ENCODE assay signal across 8 cellular contexts in the genomic region with DNA sequence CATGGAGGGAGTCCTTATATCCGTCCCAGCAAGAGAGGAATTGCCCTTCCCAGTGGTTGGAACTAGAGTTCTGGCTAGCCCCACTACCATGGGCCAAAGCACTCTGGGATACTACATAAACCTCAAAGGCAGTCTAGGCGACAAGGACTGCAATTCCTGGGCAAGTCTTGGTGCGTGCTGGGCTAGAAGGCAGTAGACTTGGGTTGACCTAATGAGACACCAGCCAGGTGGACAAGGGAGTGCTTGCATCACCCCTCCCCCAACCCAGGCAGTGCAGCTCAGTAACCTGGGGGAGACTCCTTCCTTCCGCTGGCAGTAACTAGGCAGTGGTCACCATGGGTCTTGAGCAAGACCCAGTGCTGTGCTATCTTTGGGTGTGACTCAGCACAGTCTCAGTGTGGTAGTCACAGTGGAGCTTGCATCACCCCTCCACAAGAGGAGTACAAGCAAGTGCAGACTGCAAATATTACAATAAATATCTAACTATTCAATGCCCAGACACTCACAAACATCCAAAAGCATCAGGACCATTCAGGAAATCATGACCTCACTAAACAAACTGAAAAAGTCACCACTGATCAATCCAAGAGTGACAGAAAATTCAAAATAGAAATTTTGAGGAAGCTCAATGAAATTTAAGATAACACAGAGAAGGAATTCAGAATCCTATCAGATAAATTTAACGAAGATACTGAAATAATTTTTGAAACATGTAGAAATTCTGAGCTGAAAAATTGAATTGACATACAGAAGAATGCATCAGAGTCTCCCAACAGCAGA.
DNase-seq lines count a peak whose midpoint lies in the region; ATAC-seq and TF ChIP-seq lines count a peak whose summit lies in the region.

No MANE protein-coding gene starts in this region.

- peak; percentile 83 for ATAC-seq in GM21786 (IDR thresholded peaks at IDR 0.05; ENCODE audit: unreplicated experiment)

- H2AFZ ChIP-seq in mammary epithelial cell (ENCODE audit: low read depth, low read length): no peak overlapping the region

- H4K20me1 ChIP-seq in mammary epithelial cell (ENCODE audit: insufficient read depth, low read length): no peaks in the 10 kb centered on the region

- intact Hi-C loops in mammary epithelial cell (cut with micrococcal nuclease): loop anchor here (5.0 to 10.0 kb wide), 2 partner anchors 83 to 296 kb away; a partner anchor contains a TSS

- H3K4me2 ChIP-seq in mammary epithelial cell (ENCODE audit: insufficient read depth, low read depth, low read length): no peak overlapping the region

- H3K27ac ChIP-seq in mammary epithelial cell (ENCODE audit: insufficient read depth, low read depth, low read length) (peak overlapping the region; percentile 6), neutrophil (peak overlapping the region; percentile 72)

- H3K4me1 ChIP-seq in mammary epithelial cell (ENCODE audit: insufficient read depth, low read length) (peaks cover 13% of the 10 kb centered on the region), neutrophil (ENCODE audit: control insufficient read depth in 1 of 2, insufficient read depth in 1 of 2, low read depth in 1 of 2, low read length in 1 of 2) (peaks cover 24 to 46% of the 10 kb centered on the region in 2 experiments)

- dilution Hi-C loops in mammary epithelial cell (cut with HindIII; ENCODE audit: low sequenced_read_pairs): no loop called here

- H3K36me3 ChIP-seq in mammary epithelial cell (ENCODE audit: insufficient read depth, low read length) (no peaks in the 10 kb centered on the region), neutrophil (no peaks in the 10 kb centered on the region)

- H3K79me2 ChIP-seq in mammary epithelial cell (ENCODE audit: insufficient read depth, low read length): no peaks in the 10 kb centered on the region

- H3K27me3 ChIP-seq in mammary epithelial cell (ENCODE audit: insufficient read depth, low read length): no peaks in the 10 kb centered on the region
- no peaks in the 10 kb centered on the region for H3K27me3 ChIP-seq in neutrophil

- H3K9me3 ChIP-seq in mammary epithelial cell (replicated peaks; ENCODE audit: insufficient read depth, low read length) (no peaks in the 10 kb centered on the region), neutrophil (no peaks in the 10 kb centered on the region)

- 50% methylated on average over 3 of the region's 5 CpGs for WGBS in mammary epithelial cell (ENCODE audit: low coverage, missing lambda C conversion rate)

- DNase-seq in GF-D8 (lab: John Stamatoyannopoulos, UW): peak; percentile 91
- DNase-seq in HT1080 (ENCODE audit: low read depth): peak; percentile 95
- DNase-seq in mammary epithelial cell: peak; percentile 89
- DNase-seq in NCI-H1048 (lab: John Stamatoyannopoulos, UW): no peak
- no peak for DNase-seq in KG1 (lab: John Stamatoyannopoulos, UW)
- no peak for DNase-seq in stimulated activated CD4-positive, alpha-beta T cell treated with anti-CD3 and anti-CD28 coated beads, Interleukin-1b, Interleukin-23, amount 100 ng/mL, for 48 hours

- CTCF ChIA-PET in mammary epithelial cell (lab: Charles Lee; ENCODE audit: low non-redundant PET): no interaction called here

- H3K9ac ChIP-seq in mammary epithelial cell (ENCODE audit: insufficient read depth, low read length): no peak overlapping the region

- TF ChIP-seq CTCF in mammary epithelial cell (conservative IDR thresholded peaks at IDR 0.05 in 1 of 2, IDR thresholded peaks at IDR 0.05 in 1 of 2; ENCODE audit: extremely low read depth in 1 of 2, insufficient read depth in 1 of 2, low read depth in 1 of 2, low read length in 2 of 2) (no peak), neutrophil (IDR thresholded peaks at IDR 0.05) (peak; percentile 28)

- in situ Hi-C loops in mammary epithelial cell (cut with MboI; ENCODE audit: low sequenced_read_pairs in 2 of 2): no loop called here

- no TSS peak for BruUV-seq in mammary epithelial cell (replicated peaks; lab: Mats Ljungman, UMichigan)

- H3K4me3 ChIP-seq in mammary epithelial cell (replicated peaks in 1 of 3; ENCODE audit: insufficient read depth in 1 of 3, low read depth in 2 of 3, low read length in 3 of 3) (no peak overlapping the region), neutrophil (ENCODE audit: low read depth in 1 of 2, low read length in 1 of 2) (peak overlapping the region in 1 of 2 experiments; percentile 16)

Comparison
In these comparisons a context has a peak if more than half of its experiments do, and no peak if none do; other contexts are left out.
1. DNase-seq: peak in GF-D8 (single experiment), HT1080 (single experiment) and mammary epithelial cell (single experiment); none in NCI-H1048 (single experiment), KG1 (single experiment) and stimulated activated CD4-positive, alpha-beta T cell treated with anti-CD3 and anti-CD28 coated beads, Interleukin-1b, Interleukin-23, amount 100 ng/mL, for 48 hours (single experiment).